1 cellular context compared by ENCODE assay signal in genomic region chr3:170868577-170869239, GRCh38.
TF ChIP-seq lines count a peak whose summit lies in the region.

No MANE protein-coding gene starts in this region.

TF ChIP-seq in GM12878, 131 proteins besides CTCF, POLR2A, EP300 and RAD21 (continued from another document):
- TF ChIP-seq BHLHE40 (IDR thresholded peaks at IDR 0.05; ENCODE audit: borderline replicate concordance in 1 of 2, low read depth in 2 of 2, low read length in 1 of 2): peak in 1 of 2 experiments; percentile 69; a peak in 2 of 4 replicates
- peak; percentile 42 for TF ChIP-seq SMAD1 (IDR thresholded peaks at IDR 0.05; ENCODE audit: low read depth, partially characterized antibody)
